ENCODE assay signal across 22 cellular contexts in the genomic region with DNA sequence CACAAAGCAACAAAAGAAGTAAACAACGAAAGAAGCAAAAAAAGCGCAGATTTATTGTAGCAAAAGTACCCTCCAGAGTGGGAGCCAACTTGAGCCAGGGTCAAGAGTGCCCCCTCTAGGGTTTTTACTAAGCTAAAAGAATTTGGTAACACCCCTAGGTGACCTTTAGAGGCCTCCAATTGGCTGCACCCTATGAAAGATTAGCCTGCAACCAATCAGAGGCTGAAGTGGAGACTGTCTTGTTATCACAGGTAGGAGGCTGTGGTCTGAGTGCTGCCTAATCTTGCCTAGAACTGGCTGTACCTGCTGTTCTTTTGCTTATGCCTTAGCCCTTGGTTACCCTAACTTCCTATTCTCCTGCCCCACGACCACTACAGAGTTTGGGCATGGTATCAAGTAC.
"Had no signal": no experiment of that assay in that cellular context is flagged by ENCODE, and none has a peak within 500 bp of the region (broad histone marks: within the 10 kb centered on the region; RNA-seq: fewer than 3 reads in every experiment).

No MANE protein-coding gene starts in this region.

- H3K9me3 Mint-ChIP-seq: activated CD4-positive, alpha-beta T cell treated with anti-CD3 and anti-CD28 coated beads, Interleukin-2, amount 10 ng/mL, durations not matched to agents 7 days and 5 days; activated naive CD8-positive, alpha-beta T cell treated with anti-CD3 and anti-CD28 coated beads, Interleukin-2, amount 10 ng/mL, durations not matched to agents 7 days and 5 days; activated T-cell treated with anti-CD3 and anti-CD28 coated beads, Interleukin-2, amount 50 U/mL, for 24 hours; activated T-helper 2 cell treated with anti-CD3 and anti-CD28 coated beads, Interferon-gamma antibody, Interleukin-2, Interleukin-4, amounts not matched to agents 10 μg/mL and 5 μg/mL and 100 μg/mL, durations not matched to agents 14 hours and 24 hours and 36 hours; effector memory CD8-positive, alpha-beta T cell; mesothelial cell of epicardium; nephron had no signal

- H2AFZ ChIP-seq: hepatocyte, parathyroid adenoma had no signal

- H3K4me3 Mint-ChIP-seq: activated CD4-positive, alpha-beta T cell treated with anti-CD3 and anti-CD28 coated beads, Interleukin-2, amount 10 ng/mL, durations not matched to agents 7 days and 5 days; activated CD8-positive, alpha-beta T cell treated with anti-CD3 and anti-CD28 coated beads, Interleukin-2, amount 10 ng/mL, durations not matched to agents 7 days and 5 days; activated naive CD8-positive, alpha-beta T cell treated with anti-CD3 and anti-CD28 coated beads, Interleukin-2, amount 10 ng/mL, durations not matched to agents 7 days and 5 days; activated T-cell treated with anti-CD3 and anti-CD28 coated beads, Interleukin-2, amount 50 U/mL, for 24 hours; effector memory CD8-positive, alpha-beta T cell; mesothelial cell of epicardium had no signal

- H3K4me2 ChIP-seq: hepatocyte had no signal

- H3K27me3 ChIP-seq: hepatocyte, tibial artery had no signal

- H3K9ac ChIP-seq: parathyroid adenoma had no signal

- H3K27ac ChIP-seq: hepatocyte, parathyroid adenoma, tibial artery had no signal

- H3K36me3 Mint-ChIP-seq: activated naive CD8-positive, alpha-beta T cell treated with anti-CD3 and anti-CD28 coated beads, Interleukin-2, amount 10 ng/mL, durations not matched to agents 7 days and 5 days; mesothelial cell of epicardium had no signal

- H3K79me2 ChIP-seq: hepatocyte, parathyroid adenoma had no signal

- H3K4me1 ChIP-seq: parathyroid adenoma had no signal

- ATAC-seq: activated CD8-positive, alpha-beta T cell treated with anti-CD3 and anti-CD28 coated beads, Interleukin-2, amount 10 ng/mL, durations not matched to agents 7 days and 5 days; effector memory CD8-positive, alpha-beta T cell; left lobe of liver had no signal

- H3K27ac Mint-ChIP-seq: activated CD4-positive, alpha-beta T cell treated with anti-CD3 and anti-CD28 coated beads, Interleukin-2, amount 10 ng/mL, durations not matched to agents 7 days and 5 days; activated CD8-positive, alpha-beta T cell treated with anti-CD3 and anti-CD28 coated beads, Interleukin-2, amount 10 ng/mL, durations not matched to agents 7 days and 5 days; activated naive CD8-positive, alpha-beta T cell treated with anti-CD3 and anti-CD28 coated beads, Interleukin-2, amount 10 ng/mL, durations not matched to agents 7 days and 5 days; activated T-cell treated with anti-CD3 and anti-CD28 coated beads, Interleukin-2, amount 50 U/mL, for 24 hours; activated T-helper 2 cell treated with anti-CD3 and anti-CD28 coated beads, Interferon-gamma antibody, Interleukin-2, Interleukin-4, amounts not matched to agents 10 μg/mL and 5 μg/mL and 100 μg/mL, durations not matched to agents 14 hours and 24 hours and 36 hours; effector memory CD8-positive, alpha-beta T cell; mesothelial cell of epicardium; nephron had no signal

- DNase-seq: activated CD4-positive, alpha-beta T cell treated with anti-CD3 and anti-CD28 coated beads, Interleukin-2, amount 10 ng/mL, durations not matched to agents 7 days and 5 days; activated CD4-positive, CD25-positive, alpha-beta regulatory T cell; activated CD8-positive, alpha-beta T cell treated with anti-CD3 and anti-CD28 coated beads, Interleukin-2, amount 10 ng/mL, durations not matched to agents 7 days and 5 days; activated naive CD4-positive, alpha-beta T cell treated with Interleukin-2 at 50 U/mL for 16 hours; activated naive CD8-positive, alpha-beta T cell treated with anti-CD3 and anti-CD28 coated beads, Interleukin-2, amount 10 ng/mL, durations not matched to agents 7 days and 5 days; activated T-cell treated with anti-CD3 and anti-CD28 coated beads, Interleukin-2, amount 50 U/mL, for 24 hours; amygdala; dermis blood vessel endothelial cell; effector memory CD8-positive, alpha-beta T cell; foreskin fibroblast; kidney; stimulated activated CD4-positive, alpha-beta T cell treated with anti-CD3 and anti-CD28 coated beads, Interleukin-12 subunit alpha, Interleukin-12 subunit beta, amount 100 ng/mL, for 4 hours; stimulated activated CD4-positive, alpha-beta T cell treated with anti-CD3 and anti-CD28 coated beads, Interleukin-1b, Interleukin-23, amount 100 ng/mL, for 48 hours; stimulated activated CD8-positive, alpha-beta memory T cell treated with anti-CD3 and anti-CD28 coated beads, Interleukin-4, amount 100 ng/mL, for 48 hours; stimulated activated naive CD4-positive, alpha-beta T cell treated with Interleukin-2 at 50 U/mL for 16 hours; tibial artery had no signal

- H3K9me3 ChIP-seq: tibial artery had no signal
